ENCODE assay signal across 8 cellular contexts in the genomic region with DNA sequence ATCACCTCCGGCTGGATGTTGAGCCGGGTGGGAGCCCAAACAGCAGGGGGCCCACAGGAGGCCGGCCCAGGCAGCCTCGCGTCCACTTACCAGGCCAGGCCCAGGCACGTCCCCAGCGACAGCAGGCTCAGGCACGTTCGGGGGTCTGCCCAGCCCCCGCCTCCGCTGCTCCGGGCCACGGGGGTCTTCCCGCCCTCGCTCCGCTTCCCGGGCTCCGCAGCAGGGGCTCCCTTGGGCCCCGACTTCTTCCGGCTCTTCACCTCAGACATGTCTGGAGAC. TPM values are rescaled to one million over a fixed set of nuclear protein-coding genes. Genes with fewer than 3 reads are reported as not detected.
A peak's percentile ranks its signal among the peaks of the same experiment; 100 is the strongest.
DNase-seq lines count a peak whose midpoint lies in the region; ATAC-seq, FAIRE-seq and TF ChIP-seq lines count a peak whose summit lies in the region.

No MANE protein-coding gene starts in this region.

- H3K27ac ChIP-seq in neural cell (ENCODE audit: low read length) = peak overlapping the region; percentile 56

- no peaks in the 10 kb centered on the region for H3K27me3 Mint-ChIP-seq in endothelial cell (ENCODE audit: unreplicated experiment)

- H3K27me3 ChIP-seq in neural cell (ENCODE audit: insufficient read depth, low read depth, low read length) = no peaks in the 10 kb centered on the region

- H3K4me3 ChIP-seq in neural cell (ENCODE audit: low read length) = peak overlapping the region; percentile 96

- peaks cover 2% of the 10 kb centered on the region for H3K36me3 Mint-ChIP-seq in endothelial cell (ENCODE audit: low read depth, unreplicated experiment)

- peak overlapping the region; percentile 74 for H3K9ac ChIP-seq in neural cell (ENCODE audit: low read length)

- H3K4me2 ChIP-seq in neural cell (ENCODE audit: low read length) = peak overlapping the region; percentile 54

- H3K9me3 Mint-ChIP-seq in endothelial cell (ENCODE audit: unreplicated experiment) = no peaks in the 10 kb centered on the region

- TF ChIP-seq RAD21 in neural cell (conservative IDR thresholded peaks at IDR 0.05) = no peak

- peaks cover 46% of the 10 kb centered on the region for H3K79me2 ChIP-seq in neural cell (replicated peaks; ENCODE audit: insufficient read depth, low read length)

- FAIRE-seq in RCC 7860 (lab: Jason Lieb, UNC) = no peak

- no peak for TF ChIP-seq EP300 in neural cell (conservative IDR thresholded peaks at IDR 0.05; ENCODE audit: poor library complexity, severe bottlenecking)

- peak; percentile 47 for DNase-seq in A172 (ENCODE audit: low spot score)
- peak; percentile 43 for DNase-seq in RCC 7860 (ENCODE audit: low spot score)
- DNase-seq in endothelial cell (ENCODE audit: low spot score) = peak; percentile 69
- DNase-seq in NOMO-1 treated with dmso at 0.1 percent for 144 hours (lab: John Stamatoyannopoulos, UW; ENCODE audit: unreplicated experiment) = no peak
- DNase-seq in effector CD4-positive, alpha-beta T cell = no peak

- H3K36me3 ChIP-seq in neural cell (ENCODE audit: insufficient read depth, low read length) = no peaks in the 10 kb centered on the region

- TF ChIP-seq CTCF in endothelial cell (IDR thresholded peaks at IDR 0.05; ENCODE audit: unreplicated experiment) = no peak
- TF ChIP-seq CTCF in neural cell (IDR thresholded peaks at IDR 0.05; ENCODE audit: poor library complexity, severe bottlenecking) = no peak

- no peaks in the 10 kb centered on the region for H4K20me1 ChIP-seq in neural cell (ENCODE audit: insufficient read depth)

- peaks cover 13% of the 10 kb centered on the region for H3K4me1 Mint-ChIP-seq in endothelial cell (ENCODE audit: unreplicated experiment)

- ATAC-seq in GM18499 (IDR thresholded peaks at IDR 0.05; ENCODE audit: insufficient read depth, unreplicated experiment) = peak; percentile 14
- ATAC-seq in HG02870 (IDR thresholded peaks at IDR 0.05; ENCODE audit: unreplicated experiment) = peak; percentile 26

- H3K4me3 Mint-ChIP-seq in endothelial cell (ENCODE audit: unreplicated experiment) = peak overlapping the region; percentile 98

- peak overlapping the region; percentile 84 for H3K27ac Mint-ChIP-seq in endothelial cell (ENCODE audit: unreplicated experiment)

- no peaks in the 10 kb centered on the region for H3F3A ChIP-seq in neural cell (ENCODE audit: insufficient read depth, low read length, poor library complexity, severe bottlenecking)

- no peaks in the 10 kb centered on the region for H3K9me2 ChIP-seq in neural cell (ENCODE audit: insufficient read depth, low read length)

- H3K9me3 ChIP-seq in neural cell (ENCODE audit: low read length) = no peaks in the 10 kb centered on the region

- peak overlapping the region; percentile 61 for H2AFZ ChIP-seq in neural cell (ENCODE audit: low read depth, low read length)

TF ChIP-seq in neural cell, 6 proteins besides CTCF, POLR2A, EP300 and RAD21:
- peak; percentile 3 for TF ChIP-seq TAF1 (IDR thresholded peaks at IDR 0.05; ENCODE audit: low read depth)
- TF ChIP-seq, protein P1, sequence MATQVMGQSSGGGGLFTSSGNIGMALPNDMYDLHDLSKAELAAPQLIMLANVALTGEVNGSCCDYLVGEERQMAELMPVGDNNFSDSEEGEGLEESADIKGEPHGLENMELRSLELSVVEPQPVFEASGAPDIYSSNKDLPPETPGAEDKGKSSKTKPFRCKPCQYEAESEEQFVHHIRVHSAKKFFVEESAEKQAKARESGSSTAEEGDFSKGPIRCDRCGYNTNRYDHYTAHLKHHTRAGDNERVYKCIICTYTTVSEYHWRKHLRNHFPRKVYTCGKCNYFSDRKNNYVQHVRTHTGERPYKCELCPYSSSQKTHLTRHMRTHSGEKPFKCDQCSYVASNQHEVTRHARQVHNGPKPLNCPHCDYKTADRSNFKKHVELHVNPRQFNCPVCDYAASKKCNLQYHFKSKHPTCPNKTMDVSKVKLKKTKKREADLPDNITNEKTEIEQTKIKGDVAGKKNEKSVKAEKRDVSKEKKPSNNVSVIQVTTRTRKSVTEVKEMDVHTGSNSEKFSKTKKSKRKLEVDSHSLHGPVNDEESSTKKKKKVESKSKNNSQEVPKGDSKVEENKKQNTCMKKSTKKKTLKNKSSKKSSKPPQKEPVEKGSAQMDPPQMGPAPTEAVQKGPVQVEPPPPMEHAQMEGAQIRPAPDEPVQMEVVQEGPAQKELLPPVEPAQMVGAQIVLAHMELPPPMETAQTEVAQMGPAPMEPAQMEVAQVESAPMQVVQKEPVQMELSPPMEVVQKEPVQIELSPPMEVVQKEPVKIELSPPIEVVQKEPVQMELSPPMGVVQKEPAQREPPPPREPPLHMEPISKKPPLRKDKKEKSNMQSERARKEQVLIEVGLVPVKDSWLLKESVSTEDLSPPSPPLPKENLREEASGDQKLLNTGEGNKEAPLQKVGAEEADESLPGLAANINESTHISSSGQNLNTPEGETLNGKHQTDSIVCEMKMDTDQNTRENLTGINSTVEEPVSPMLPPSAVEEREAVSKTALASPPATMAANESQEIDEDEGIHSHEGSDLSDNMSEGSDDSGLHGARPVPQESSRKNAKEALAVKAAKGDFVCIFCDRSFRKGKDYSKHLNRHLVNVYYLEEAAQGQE (IDR thresholded peaks at IDR 0.05; ENCODE audit: borderline replicate concordance) = no peak
TF ChIP-seq in neural cell: peak in this region for 1.

RNA-seq across cellular contexts. Expression of gene IKBIP, which starts 0.2 kb away (rescaled TPM):
- 86.7 and 120 TPM in 2 replicates for total RNA-seq in A172 (2014; rRNA removed; shearing (Covaris generic))
- total RNA-seq in endothelial cell (ENCODE audit: unreplicated experiment) = 47.4 TPM
- 5.6 and 11.5 TPM in 2 replicates for polyA plus RNA-seq in neural cell
- polyA minus RNA-seq in neural cell = 5.1 and 5.8 TPM in 2 replicates

RNA-seq across cellular contexts. Expression of gene APAF1, which starts 0.7 kb away (rescaled TPM):
- 16.3 and 18.2 TPM in 2 replicates for total RNA-seq in A172 (2014; rRNA removed; shearing (Covaris generic))
- 45.9 TPM for total RNA-seq in endothelial cell (ENCODE audit: unreplicated experiment)
- polyA plus RNA-seq in neural cell = 32.2 and 34.8 TPM in 2 replicates
- polyA minus RNA-seq in neural cell = 39.4 and 46.1 TPM in 2 replicates

RNA-seq across cellular contexts. Expression of gene SLC25A3, which starts 50.9 kb away (rescaled TPM):
- total RNA-seq in A172 (2014; rRNA removed; shearing (Covaris generic)) = 792 and 794 TPM in 2 replicates
- total RNA-seq in endothelial cell (ENCODE audit: unreplicated experiment) = 718 TPM
- 615 and 655 TPM in 2 replicates for polyA plus RNA-seq in neural cell
- 420 and 428 TPM in 2 replicates for polyA minus RNA-seq in neural cell

Comparison
In these comparisons a context has a peak if more than half of its experiments do, and no peak if none do; other contexts are left out.
1. DNase-seq: peak in A172 (single experiment), RCC 7860 (single experiment) and endothelial cell (single experiment); none in NOMO-1 treated with dmso at 0.1 percent for 144 hours (single experiment) and effector CD4-positive, alpha-beta T cell (single experiment).